ENCODE assay signal across 29 cellular contexts in genomic region chr12:93158065-93158843, GRCh38.
"Had no signal": no experiment of that assay in that cellular context is flagged by ENCODE, and none has a peak within 500 bp of the region (broad histone marks: within the 10 kb centered on the region; RNA-seq: fewer than 3 reads in every experiment).

No MANE protein-coding gene starts in this region.

- H3K9me3 ChIP-seq: colonic mucosa, gastrocnemius medialis had no signal

- H2AFZ ChIP-seq: hepatocyte had no signal

- H3K27me3 ChIP-seq: colonic mucosa, dorsolateral prefrontal cortex, esophagus muscularis mucosa, esophagus squamous epithelium, gastrocnemius medialis, gastroesophageal sphincter, heart left ventricle, heart right ventricle, hepatocyte had no signal

- H3K27ac ChIP-seq: colonic mucosa, coronary artery, dorsolateral prefrontal cortex, epithelial cell of prostate, esophagus squamous epithelium, foreskin keratinocyte, gastrocnemius medialis, heart left ventricle, heart right ventricle, hepatocyte had no signal

- H3K4me2 ChIP-seq: hepatocyte had no signal

- H3K79me2 ChIP-seq: hepatocyte had no signal

- H3K27ac Mint-ChIP-seq: dendritic cell treated with granulocyte-macrophage colony-stimulating factor and Interleukin-4, amounts not matched to agents 40 ng/mL and 50 ng/mL, for 4 days; effector memory CD8-positive, alpha-beta T cell had no signal

- H3K4me3 Mint-ChIP-seq: dendritic cell treated with granulocyte-macrophage colony-stimulating factor and Interleukin-4, amounts not matched to agents 40 ng/mL and 50 ng/mL, for 4 days; effector memory CD8-positive, alpha-beta T cell had no signal

- ATAC-seq: effector memory CD8-positive, alpha-beta T cell; esophagus mucosa; foreskin keratinocyte; gastrocnemius medialis; gastroesophageal sphincter; heart left ventricle; heart right ventricle had no signal

- DNase-seq: colonic mucosa; cortex of kidney; dermis blood vessel endothelial cell; dorsolateral prefrontal cortex; effector CD4-positive, alpha-beta T cell; effector CD8-positive, alpha-beta T cell; effector memory CD4-positive, alpha-beta T cell; effector memory CD8-positive, alpha-beta T cell; erythroblast; esophagus squamous epithelium; foreskin fibroblast; foreskin keratinocyte; foreskin melanocyte; gastrocnemius medialis; glutamatergic neuron; head of caudate nucleus; heart left ventricle; heart right ventricle had no signal

- H3K36me3 ChIP-seq: colonic mucosa, esophagus muscularis mucosa, esophagus squamous epithelium, gastrocnemius medialis, gastroesophageal sphincter, heart left ventricle, heart right ventricle had no signal

- H3K4me3 ChIP-seq: colonic mucosa, coronary artery, dorsolateral prefrontal cortex, esophagus muscularis mucosa, esophagus squamous epithelium, gastrocnemius medialis, gastroesophageal sphincter, heart left ventricle, heart right ventricle, hepatocyte had no signal

- FAIRE-seq: colon, endometrium, endothelial cell of umbilical vein, frontal cortex had no signal

- H3K4me1 ChIP-seq: foreskin keratinocyte, gastrocnemius medialis had no signal
